Comparison of ENCODE assay signal across 1 cellular context in the genomic region with DNA sequence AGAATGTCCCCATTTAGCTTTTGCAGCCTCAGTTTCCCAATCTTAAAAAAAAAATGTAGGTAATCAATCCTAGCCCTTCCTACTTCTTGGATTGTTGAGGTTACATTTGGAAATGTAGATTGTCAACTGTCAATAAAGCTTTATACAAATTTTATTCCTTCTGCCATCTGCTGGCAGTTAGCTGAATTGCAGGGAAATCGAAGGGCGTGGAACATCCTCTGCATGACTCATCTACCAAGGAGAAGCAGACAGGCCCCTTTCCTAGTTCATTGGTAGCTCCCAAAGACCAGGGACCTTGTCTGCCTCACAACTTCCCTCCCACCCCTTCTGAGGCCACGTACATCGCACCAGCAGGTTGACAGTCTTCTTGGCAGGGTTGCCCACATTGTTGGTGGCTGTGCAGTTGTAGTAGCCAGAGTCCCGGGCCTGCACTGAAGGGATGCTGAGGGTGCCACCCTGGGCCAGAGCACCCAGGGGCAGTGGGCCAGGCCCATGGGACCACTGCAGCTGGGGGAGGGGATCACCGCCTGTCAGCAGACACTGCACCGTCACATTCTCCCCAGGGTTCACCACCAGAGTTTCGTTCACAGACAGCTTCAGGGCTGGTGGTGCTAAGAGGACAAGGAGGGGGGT.
TF ChIP-seq lines count a peak whose summit lies in the region.

No MANE protein-coding gene starts in this region.

TF ChIP-seq in GM12878, 131 proteins besides CTCF, POLR2A, EP300 and RAD21 (continued from another document):
- TF ChIP-seq, protein P1, sequence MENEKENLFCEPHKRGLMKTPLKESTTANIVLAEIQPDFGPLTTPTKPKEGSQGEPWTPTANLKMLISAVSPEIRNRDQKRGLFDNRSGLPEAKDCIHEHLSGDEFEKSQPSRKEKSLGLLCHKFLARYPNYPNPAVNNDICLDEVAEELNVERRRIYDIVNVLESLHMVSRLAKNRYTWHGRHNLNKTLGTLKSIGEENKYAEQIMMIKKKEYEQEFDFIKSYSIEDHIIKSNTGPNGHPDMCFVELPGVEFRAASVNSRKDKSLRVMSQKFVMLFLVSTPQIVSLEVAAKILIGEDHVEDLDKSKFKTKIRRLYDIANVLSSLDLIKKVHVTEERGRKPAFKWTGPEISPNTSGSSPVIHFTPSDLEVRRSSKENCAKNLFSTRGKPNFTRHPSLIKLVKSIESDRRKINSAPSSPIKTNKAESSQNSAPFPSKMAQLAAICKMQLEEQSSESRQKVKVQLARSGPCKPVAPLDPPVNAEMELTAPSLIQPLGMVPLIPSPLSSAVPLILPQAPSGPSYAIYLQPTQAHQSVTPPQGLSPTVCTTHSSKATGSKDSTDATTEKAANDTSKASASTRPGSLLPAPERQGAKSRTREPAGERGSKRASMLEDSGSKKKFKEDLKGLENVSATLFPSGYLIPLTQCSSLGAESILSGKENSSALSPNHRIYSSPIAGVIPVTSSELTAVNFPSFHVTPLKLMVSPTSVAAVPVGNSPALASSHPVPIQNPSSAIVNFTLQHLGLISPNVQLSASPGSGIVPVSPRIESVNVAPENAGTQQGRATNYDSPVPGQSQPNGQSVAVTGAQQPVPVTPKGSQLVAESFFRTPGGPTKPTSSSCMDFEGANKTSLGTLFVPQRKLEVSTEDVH (IDR thresholded peaks at IDR 0.05; ENCODE audit: low read depth, partially characterized antibody), result no peak
- TF ChIP-seq ZBED1 (IDR thresholded peaks at IDR 0.05; ENCODE audit: borderline replicate concordance) (no peak), ZSCAN29 (IDR thresholded peaks at IDR 0.05) (no peak), PAX8 (IDR thresholded peaks at IDR 0.05) (no peak), SMC3 (IDR thresholded peaks at IDR 0.05; ENCODE audit: borderline replicate concordance, low read length) (peak; percentile 39; the same call in 1 of the 2 replicates), EZH2 (IDR thresholded peaks at IDR 0.05; ENCODE audit: borderline replicate concordance, control insufficient read depth, low read depth, low read length) (no peak), FOXK2 (IDR thresholded peaks at IDR 0.05) (no peak), MTA2 (IDR thresholded peaks at IDR 0.05; ENCODE audit: low read depth) (no peak), NR2C1 (IDR thresholded peaks at IDR 0.05) (no peak), IKZF1 (conservative IDR thresholded peaks at IDR 0.05) (no peak)
- TF ChIP-seq, protein P2, sequence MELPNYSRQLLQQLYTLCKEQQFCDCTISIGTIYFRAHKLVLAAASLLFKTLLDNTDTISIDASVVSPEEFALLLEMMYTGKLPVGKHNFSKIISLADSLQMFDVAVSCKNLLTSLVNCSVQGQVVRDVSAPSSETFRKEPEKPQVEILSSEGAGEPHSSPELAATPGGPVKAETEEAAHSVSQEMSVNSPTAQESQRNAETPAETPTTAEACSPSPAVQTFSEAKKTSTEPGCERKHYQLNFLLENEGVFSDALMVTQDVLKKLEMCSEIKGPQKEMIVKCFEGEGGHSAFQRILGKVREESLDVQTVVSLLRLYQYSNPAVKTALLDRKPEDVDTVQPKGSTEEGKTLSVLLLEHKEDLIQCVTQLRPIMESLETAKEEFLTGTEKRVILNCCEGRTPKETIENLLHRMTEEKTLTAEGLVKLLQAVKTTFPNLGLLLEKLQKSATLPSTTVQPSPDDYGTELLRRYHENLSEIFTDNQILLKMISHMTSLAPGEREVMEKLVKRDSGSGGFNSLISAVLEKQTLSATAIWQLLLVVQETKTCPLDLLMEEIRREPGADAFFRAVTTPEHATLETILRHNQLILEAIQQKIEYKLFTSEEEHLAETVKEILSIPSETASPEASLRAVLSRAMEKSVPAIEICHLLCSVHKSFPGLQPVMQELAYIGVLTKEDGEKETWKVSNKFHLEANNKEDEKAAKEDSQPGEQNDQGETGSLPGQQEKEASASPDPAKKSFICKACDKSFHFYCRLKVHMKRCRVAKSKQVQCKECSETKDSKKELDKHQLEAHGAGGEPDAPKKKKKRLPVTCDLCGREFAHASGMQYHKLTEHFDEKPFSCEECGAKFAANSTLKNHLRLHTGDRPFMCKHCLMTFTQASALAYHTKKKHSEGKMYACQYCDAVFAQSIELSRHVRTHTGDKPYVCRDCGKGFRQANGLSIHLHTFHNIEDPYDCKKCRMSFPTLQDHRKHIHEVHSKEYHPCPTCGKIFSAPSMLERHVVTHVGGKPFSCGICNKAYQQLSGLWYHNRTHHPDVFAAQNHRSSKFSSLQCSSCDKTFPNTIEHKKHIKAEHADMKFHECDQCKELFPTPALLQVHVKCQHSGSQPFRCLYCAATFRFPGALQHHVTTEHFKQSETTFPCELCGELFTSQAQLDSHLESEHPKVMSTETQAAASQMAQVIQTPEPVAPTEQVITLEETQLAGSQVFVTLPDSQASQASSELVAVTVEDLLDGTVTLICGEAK (IDR thresholded peaks at IDR 0.05; ENCODE audit: borderline replicate concordance), result peak; percentile 97
- TF ChIP-seq, protein P3, sequence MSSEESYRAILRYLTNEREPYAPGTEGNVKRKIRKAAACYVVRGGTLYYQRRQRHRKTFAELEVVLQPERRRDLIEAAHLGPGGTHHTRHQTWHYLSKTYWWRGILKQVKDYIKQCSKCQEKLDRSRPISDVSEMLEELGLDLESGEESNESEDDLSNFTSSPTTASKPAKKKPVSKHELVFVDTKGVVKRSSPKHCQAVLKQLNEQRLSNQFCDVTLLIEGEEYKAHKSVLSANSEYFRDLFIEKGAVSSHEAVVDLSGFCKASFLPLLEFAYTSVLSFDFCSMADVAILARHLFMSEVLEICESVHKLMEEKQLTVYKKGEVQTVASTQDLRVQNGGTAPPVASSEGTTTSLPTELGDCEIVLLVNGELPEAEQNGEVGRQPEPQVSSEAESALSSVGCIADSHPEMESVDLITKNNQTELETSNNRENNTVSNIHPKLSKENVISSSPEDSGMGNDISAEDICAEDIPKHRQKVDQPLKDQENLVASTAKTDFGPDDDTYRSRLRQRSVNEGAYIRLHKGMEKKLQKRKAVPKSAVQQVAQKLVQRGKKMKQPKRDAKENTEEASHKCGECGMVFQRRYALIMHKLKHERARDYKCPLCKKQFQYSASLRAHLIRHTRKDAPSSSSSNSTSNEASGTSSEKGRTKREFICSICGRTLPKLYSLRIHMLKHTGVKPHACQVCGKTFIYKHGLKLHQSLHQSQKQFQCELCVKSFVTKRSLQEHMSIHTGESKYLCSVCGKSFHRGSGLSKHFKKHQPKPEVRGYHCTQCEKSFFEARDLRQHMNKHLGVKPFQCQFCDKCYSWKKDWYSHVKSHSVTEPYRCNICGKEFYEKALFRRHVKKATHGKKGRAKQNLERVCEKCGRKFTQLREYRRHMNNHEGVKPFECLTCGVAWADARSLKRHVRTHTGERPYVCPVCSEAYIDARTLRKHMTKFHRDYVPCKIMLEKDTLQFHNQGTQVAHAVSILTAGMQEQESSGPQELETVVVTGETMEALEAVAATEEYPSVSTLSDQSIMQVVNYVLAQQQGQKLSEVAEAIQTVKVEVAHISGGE (CRISPR knock-in tag; IDR thresholded peaks at IDR 0.05), result no peak
